ENCODE assay signal across 1 cellular context in genomic region chr5:62208218-62208852, GRCh38.
A peak's percentile ranks its signal among the peaks of the same experiment; 100 is the strongest.
TF ChIP-seq lines count a peak whose summit lies in the region.

No MANE protein-coding gene starts in this region.

TF ChIP-seq in HepG2, 621 proteins besides CTCF, POLR2A, EP300 and RAD21 (continued from another document and continues in another):
- TF ChIP-seq SMARCE1 (IDR thresholded peaks at IDR 0.05; ENCODE audit: borderline replicate concordance) (no peak), ARID5B (CRISPR knock-in tag; IDR thresholded peaks at IDR 0.05) (peak; percentile 68), ZNF501 (CRISPR knock-in tag; IDR thresholded peaks at IDR 0.05) (no peak), TSC22D2 (CRISPR knock-in tag; IDR thresholded peaks at IDR 0.05; ENCODE audit: borderline replicate concordance) (no peak), CEBPG (CRISPR knock-in tag; IDR thresholded peaks at IDR 0.05) (no peak), JUNB (CRISPR knock-in tag; IDR thresholded peaks at IDR 0.05; ENCODE audit: borderline replicate concordance) (no peak), MTF2 (CRISPR knock-in tag; IDR thresholded peaks at IDR 0.05; ENCODE audit: borderline replicate concordance) (no peak), XBP1 (CRISPR knock-in tag; IDR thresholded peaks at IDR 0.05) (no peak), HMG20A (CRISPR knock-in tag; IDR thresholded peaks at IDR 0.05; ENCODE audit: borderline replicate concordance) (peak; percentile 32; the same call in 1 of the 2 replicates), LBX2 (CRISPR knock-in tag; IDR thresholded peaks at IDR 0.05; ENCODE audit: borderline replicate concordance) (no peak), PHF5A (CRISPR knock-in tag; IDR thresholded peaks at IDR 0.05; ENCODE audit: low read depth, unreplicated experiment) (no peak), ZMYM3 (CRISPR knock-in tag; IDR thresholded peaks at IDR 0.05) (no peak), ETS1 (CRISPR knock-in tag; IDR thresholded peaks at IDR 0.05) (no peak), ZNF274 (CRISPR knock-in tag; IDR thresholded peaks at IDR 0.05) (no peak), PRMT3 (CRISPR knock-in tag; IDR thresholded peaks at IDR 0.05; ENCODE audit: borderline replicate concordance, low read depth) (no peak), ARNT (IDR thresholded peaks at IDR 0.05) (no peak), ZFP91 (CRISPR knock-in tag; IDR thresholded peaks at IDR 0.05; ENCODE audit: borderline replicate concordance) (no peak), ZNF704 (CRISPR knock-in tag; IDR thresholded peaks at IDR 0.05; ENCODE audit: borderline replicate concordance) (no peak), FOXA3 (CRISPR knock-in tag; IDR thresholded peaks at IDR 0.05) (peak; percentile 77), KLF9 (CRISPR knock-in tag; IDR thresholded peaks at IDR 0.05; ENCODE audit: low read depth) (no peak), NFATC3 (CRISPR knock-in tag; IDR thresholded peaks at IDR 0.05) (no peak), ZSCAN12 (CRISPR knock-in tag; IDR thresholded peaks at IDR 0.05) (no peak), ZNF251 (CRISPR knock-in tag; IDR thresholded peaks at IDR 0.05) (no peak), FOSL2 (CRISPR knock-in tag; IDR thresholded peaks at IDR 0.05) (peak; percentile 44; the same call in 1 of the 2 replicates), ZBTB7B (CRISPR knock-in tag; IDR thresholded peaks at IDR 0.05) (no peak), NCOA1 (CRISPR knock-in tag; IDR thresholded peaks at IDR 0.05) (no peak), USF2 (IDR thresholded peaks at IDR 0.05; ENCODE audit: low read depth, low read length) (no peak), USF2 (CRISPR knock-in tag; IDR thresholded peaks at IDR 0.05; ENCODE audit: borderline replicate concordance) (no peak), ZNF619 (CRISPR knock-in tag; IDR thresholded peaks at IDR 0.05) (no peak), ZBTB37 (CRISPR knock-in tag; IDR thresholded peaks at IDR 0.05) (no peak), HINFP (CRISPR knock-in tag; IDR thresholded peaks at IDR 0.05; ENCODE audit: low read depth) (no peak), ZNF710 (CRISPR knock-in tag; IDR thresholded peaks at IDR 0.05; ENCODE audit: borderline replicate concordance) (no peak), SIX4 (CRISPR knock-in tag; IDR thresholded peaks at IDR 0.05) (peak; percentile 54; the same call in 1 of the 2 replicates), PTBP1 (IDR thresholded peaks at IDR 0.05; ENCODE audit: low read depth, low read length, poor library complexity, severe bottlenecking) (no peak), ZNF777 (CRISPR knock-in tag; IDR thresholded peaks at IDR 0.05) (no peak), DNMT3B (CRISPR knock-in tag; conservative IDR thresholded peaks at IDR 0.05) (no peak), MTF1 (CRISPR knock-in tag; IDR thresholded peaks at IDR 0.05) (no peak), HOMEZ (CRISPR knock-in tag; IDR thresholded peaks at IDR 0.05; ENCODE audit: low read depth) (no peak), NR2C2 (CRISPR knock-in tag; IDR thresholded peaks at IDR 0.05; ENCODE audit: borderline replicate concordance) (no peak), PPARG (CRISPR knock-in tag; conservative IDR thresholded peaks at IDR 0.05) (no peak), BRD4 (CRISPR knock-in tag; IDR thresholded peaks at IDR 0.05) (no peak), HDAC2 (CRISPR knock-in tag; IDR thresholded peaks at IDR 0.05) (peak; percentile 37; the same call in 1 of the 2 replicates), ZBTB34 (CRISPR knock-in tag; IDR thresholded peaks at IDR 0.05) (no peak), ZNF768 (CRISPR knock-in tag; IDR thresholded peaks at IDR 0.05) (no peak), DBP (CRISPR knock-in tag; IDR thresholded peaks at IDR 0.05; ENCODE audit: not compliant biosample characterization) (no peak), ZNF546 (CRISPR knock-in tag; conservative IDR thresholded peaks at IDR 0.05) (no peak), MAF1 (CRISPR knock-in tag; IDR thresholded peaks at IDR 0.05; ENCODE audit: borderline replicate concordance) (no peak)
